ENCODE assay signal across 35 cellular contexts in the genomic region with DNA sequence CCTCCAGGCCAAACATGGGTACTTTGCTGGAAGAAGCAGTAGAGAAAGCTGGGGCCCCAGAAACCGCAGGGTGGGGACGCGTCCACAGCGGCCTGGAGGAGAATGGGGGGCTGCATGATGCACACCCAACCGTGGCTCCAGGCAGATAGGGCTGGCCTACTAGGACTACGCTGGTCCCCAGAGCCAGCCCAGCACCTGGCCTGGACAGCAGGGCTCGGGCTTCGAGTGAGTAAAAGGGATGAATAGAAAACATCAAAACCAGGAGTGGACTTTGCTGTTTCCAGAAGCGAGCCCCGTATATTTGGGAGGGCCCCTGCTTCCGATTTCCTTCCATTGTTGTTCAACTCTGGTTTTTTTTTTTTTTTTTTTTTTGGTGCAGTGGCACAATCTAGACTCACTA. TPM values are rescaled to one million over a fixed set of nuclear protein-coding genes. Genes with fewer than 3 reads are reported as not detected.
"Had no signal": no experiment of that assay in that cellular context is flagged by ENCODE, and none has a peak within 500 bp of the region (broad histone marks: within the 10 kb centered on the region; RNA-seq: fewer than 3 reads in every experiment).

No MANE protein-coding gene starts in this region.

- H3K9me3 Mint-ChIP-seq: mesothelial cell of epicardium; naive B cell; natural killer cell; nephron progenitor cell; neural progenitor cell; stimulated activated memory B cell treated with anti-CD40 and anti-IgM and Interleukin-4, amounts not matched to agents 10 μg/mL and 1 μg/mL and 100 μg/mL, for 72 hours; stimulated activated naive CD8-positive, alpha-beta T cell treated with anti-CD3 and anti-CD28 coated beads, Interleukin-15, amount 100 ng/mL, for 72 hours had no signal

- H3K4me1 ChIP-seq: neural progenitor cell, right atrium auricular region, right lobe of liver, thyroid gland, transverse colon, vagina had no signal

- H3K27me3 Mint-ChIP-seq: stimulated activated naive CD8-positive, alpha-beta T cell treated with anti-CD3 and anti-CD28 coated beads, Interleukin-15, amount 100 ng/mL, for 72 hours had no signal

- H3K27ac ChIP-seq: left ventricle myocardium inferior, neural progenitor cell, ovary, right atrium auricular region, right lobe of liver, thyroid gland, transverse colon, upper lobe of left lung, vagina had no signal

- H3K36me3 ChIP-seq: left ventricle myocardium inferior, neural progenitor cell, ovary, right atrium auricular region, thyroid gland, transverse colon, upper lobe of left lung, vagina had no signal

- DNase-seq: hippocampal formation; islet precursor cell; left ventricle myocardium inferior; mesendoderm; naive B cell; natural killer cell; nephron progenitor cell; ovary; right lobe of liver; stimulated activated CD4-positive, alpha-beta T cell treated with anti-CD3 and anti-CD28 coated beads, Interleukin-1b, Interleukin-23, amount 100 ng/mL, for 48 hours; stimulated activated CD4-positive, alpha-beta T cell treated with anti-CD3 and anti-CD28 coated beads, Interleukin-2, amount 100 ng/mL, for 48 hours; stimulated activated CD4-positive, alpha-beta T cell treated with anti-CD3 and anti-CD28 coated beads, Interleukin-4, amount 100 ng/mL, for 4 hours; stimulated activated CD8-positive, alpha-beta memory T cell treated with anti-CD3 and anti-CD28 coated beads, Interleukin-4, amount 100 ng/mL, for 48 hours; stimulated activated naive CD4-positive, alpha-beta T cell treated with Interleukin-2 at 50 U/mL for 16 hours; stimulated activated naive CD8-positive, alpha-beta T cell treated with anti-CD3 and anti-CD28 coated beads, Interleukin-15, amount 100 ng/mL, for 72 hours; substantia nigra; thyroid gland; transverse colon had no signal

- ATAC-seq: natural killer cell; stimulated activated memory B cell treated with anti-CD40 and anti-IgM and Interleukin-4, amounts not matched to agents 10 μg/mL and 1 μg/mL and 100 μg/mL, for 72 hours; stimulated activated naive CD8-positive, alpha-beta T cell treated with anti-CD3 and anti-CD28 coated beads, Interleukin-15, amount 100 ng/mL, for 72 hours had no signal

- H3K4me3 ChIP-seq: left ventricle myocardium inferior, lung, neural progenitor cell, ovary, right atrium auricular region, right lobe of liver, smooth muscle cell, thyroid gland, transverse colon, vagina had no signal

- H3K36me3 Mint-ChIP-seq: mesothelial cell of epicardium; naive B cell; natural killer cell; neural progenitor cell; stimulated activated memory B cell treated with anti-CD40 and anti-IgM and Interleukin-4, amounts not matched to agents 10 μg/mL and 1 μg/mL and 100 μg/mL, for 72 hours had no signal

- H3K9me3 ChIP-seq: ovary, right atrium auricular region, right lobe of liver, thyroid gland, transverse colon, upper lobe of left lung, vagina had no signal

- H3K27ac Mint-ChIP-seq: mesothelial cell of epicardium; natural killer cell; nephron progenitor cell; neural progenitor cell; progenitor cell of endocrine pancreas; stimulated activated memory B cell treated with anti-CD40 and anti-IgM and Interleukin-4, amounts not matched to agents 10 μg/mL and 1 μg/mL and 100 μg/mL, for 72 hours; stimulated activated naive CD8-positive, alpha-beta T cell treated with anti-CD3 and anti-CD28 coated beads, Interleukin-15, amount 100 ng/mL, for 72 hours had no signal

- H3K27me3 ChIP-seq: neural progenitor cell, ovary, right atrium auricular region, right lobe of liver, thyroid gland, transverse colon, upper lobe of left lung, vagina had no signal

- H3K4me3 Mint-ChIP-seq: mesothelial cell of epicardium; naive B cell; natural killer cell; nephron progenitor cell; neural progenitor cell; stimulated activated memory B cell treated with anti-CD40 and anti-IgM and Interleukin-4, amounts not matched to agents 10 μg/mL and 1 μg/mL and 100 μg/mL, for 72 hours; stimulated activated naive CD8-positive, alpha-beta T cell treated with anti-CD3 and anti-CD28 coated beads, Interleukin-15, amount 100 ng/mL, for 72 hours had no signal

- H3K4me1 Mint-ChIP-seq: mesothelial cell of epicardium; naive B cell; natural killer cell; stimulated activated memory B cell treated with anti-CD40 and anti-IgM and Interleukin-4, amounts not matched to agents 10 μg/mL and 1 μg/mL and 100 μg/mL, for 72 hours; stimulated activated naive CD8-positive, alpha-beta T cell treated with anti-CD3 and anti-CD28 coated beads, Interleukin-15, amount 100 ng/mL, for 72 hours had no signal

RNA-seq across cellular contexts. Expression of gene DBH, which starts 30.7 kb away (rescaled TPM):
- total RNA-seq: kidney epithelial cell, left ventricle myocardium inferior, mesothelial cell of epicardium, natural killer cell, ovary, progenitor cell of endocrine pancreas, pulmonary artery endothelial cell, renal cortical epithelial cell, right atrium auricular region, skeletal muscle tissue, smooth muscle cell, temporal lobe, transverse colon had no signal

RNA-seq across cellular contexts. Expression of gene FAM163B, which starts 57.7 kb away (rescaled TPM):
- total RNA-seq: kidney epithelial cell, left ventricle myocardium inferior, lower leg skin, mononuclear cell, natural killer cell, omental fat pad, progenitor cell of endocrine pancreas, pulmonary artery endothelial cell, renal cortical epithelial cell, skeletal muscle tissue, thyroid gland, upper lobe of left lung, vagina had no signal
